In genomic region chr7:46603296-46603701, GRCh38 we compare ENCODE assay signal across 1 cellular context.
TF ChIP-seq lines count a peak whose summit lies in the region.

No MANE protein-coding gene starts in this region.

TF ChIP-seq in WTC11, 78 proteins besides CTCF, POLR2A, EP300 and RAD21 (continued from another document):
- TF ChIP-seq ZMAT4 (CRISPR knock-in tag; IDR thresholded peaks at IDR 0.05): no peak
- no peak for TF ChIP-seq SP1 (CRISPR knock-in tag; conservative IDR thresholded peaks at IDR 0.05)
- TF ChIP-seq E2F4 (CRISPR knock-in tag; IDR thresholded peaks at IDR 0.05; ENCODE audit: borderline replicate concordance, low read depth): no peak
- TF ChIP-seq FOXJ3 (CRISPR knock-in tag; IDR thresholded peaks at IDR 0.05; ENCODE audit: borderline replicate concordance): no peak
- no peak for TF ChIP-seq CDX4 (CRISPR knock-in tag; IDR thresholded peaks at IDR 0.05; ENCODE audit: borderline replicate concordance)
